In the genomic region with DNA sequence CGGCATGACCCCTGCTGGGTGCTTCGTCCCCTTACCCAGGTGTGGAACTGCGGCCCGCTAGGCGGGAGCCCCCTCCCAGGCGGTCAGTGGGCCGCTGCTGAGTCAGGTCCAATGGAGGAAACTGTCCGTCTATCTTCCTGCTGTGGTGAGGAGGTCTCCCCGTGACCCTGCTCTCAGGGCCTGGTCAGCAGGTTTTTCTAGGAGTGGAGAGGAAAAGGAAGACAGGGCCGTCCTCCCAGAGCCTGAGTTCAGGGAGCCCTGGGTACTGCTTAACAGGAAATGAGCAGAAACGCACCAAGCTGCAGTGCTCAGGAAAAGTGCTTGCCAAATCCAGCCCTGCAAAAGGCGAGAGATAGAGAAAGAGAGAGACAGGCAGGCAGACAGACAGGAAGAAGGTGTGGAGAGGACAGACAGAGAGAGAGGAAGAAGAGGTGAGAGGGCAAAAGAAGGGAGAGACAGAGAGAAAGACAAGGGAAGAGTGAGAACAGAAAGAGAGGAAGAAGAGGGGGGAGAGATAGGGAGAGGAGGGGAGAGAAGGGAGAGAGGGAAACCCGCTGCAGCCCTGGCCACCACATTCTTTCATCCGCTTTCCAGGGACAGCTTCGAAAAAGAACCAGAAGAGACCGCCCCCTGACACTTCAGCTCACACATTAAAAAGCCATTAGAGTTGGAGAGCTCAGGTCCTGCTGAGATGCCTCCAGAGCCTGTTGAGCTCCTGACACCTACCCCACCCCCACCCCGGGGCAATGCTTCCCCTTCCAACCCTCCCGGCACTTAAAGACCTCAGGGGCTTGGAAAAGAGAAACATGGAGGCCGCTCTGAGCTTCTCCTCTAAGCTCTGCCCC, we compare ENCODE assay signal across 8 cellular contexts. TPM values are rescaled to one million over a fixed set of nuclear protein-coding genes. Genes with fewer than 3 reads are reported as not detected.
A peak's percentile ranks its signal among the peaks of the same experiment; 100 is the strongest.
DNase-seq lines count a peak whose midpoint lies in the region; ATAC-seq and TF ChIP-seq lines count a peak whose summit lies in the region.

No MANE protein-coding gene starts in this region.

- peak overlapping the region; percentile 40 for H3K4me2 ChIP-seq in H9 (ENCODE audit: insufficient read depth, insufficient read length, low read length)

- H2BK120ac ChIP-seq in H9 (ENCODE audit: low read depth, low read length, poor library complexity, severe bottlenecking): no peak overlapping the region

- H3K27me3 Mint-ChIP-seq in H9 (ENCODE audit: low read depth): no peaks in the 10 kb centered on the region; the same call in 1 of the 2 replicates
- H3K27me3 Mint-ChIP-seq in activated CD8-positive, alpha-beta T cell treated with anti-CD3 and anti-CD28 coated beads for 36 hours: no peaks in the 10 kb centered on the region

- 0 out of 2 replicates have a peak overlapping the region, but pooled peaks have one; percentile 28 for H3K14ac ChIP-seq in H9 (ENCODE audit: insufficient read depth, low read length)

- H3K9me3 ChIP-seq in H9 (ENCODE audit: control insufficient read depth, low read depth, low read length) (no peaks in the 10 kb centered on the region), left ventricle myocardium inferior (replicated peaks) (no peaks in the 10 kb centered on the region)

- H2BK15ac ChIP-seq in H9 (ENCODE audit: low read depth, low read length): no peak overlapping the region

- H3K27ac ChIP-seq in H9 (ENCODE audit: insufficient read length, low read depth, low read length) (no peak overlapping the region), left ventricle myocardium inferior (replicated peaks) (peak overlapping the region; percentile 86)

- H3K9ac ChIP-seq in H9 (ENCODE audit: extremely low read depth, insufficient read length, low read length): peak overlapping the region; percentile 5

- H3K4me1 ChIP-seq in H9 (ENCODE audit: insufficient read depth, low read length) (no peaks in the 10 kb centered on the region; the same call in 1 of the 2 replicates), left ventricle myocardium inferior (peaks cover 78% of the 10 kb centered on the region)

- no peak overlapping the region for H2BK5ac ChIP-seq in H9 (ENCODE audit: insufficient read length, low read length)

- H3K27ac Mint-ChIP-seq in H9: peak overlapping the region; percentile 87 to 98 (median 93); a peak in 6 of 7 replicates
- H3K27ac Mint-ChIP-seq in activated CD8-positive, alpha-beta T cell treated with anti-CD3 and anti-CD28 coated beads for 36 hours: peak overlapping the region; percentile 88

- no peak overlapping the region for H3K56ac ChIP-seq in H9 (ENCODE audit: insufficient read length, low read depth, low read length)

- peak overlapping the region; percentile 41 for H3K4me3 ChIP-seq in left ventricle myocardium inferior

- H4K5ac ChIP-seq in H9 (ENCODE audit: insufficient read length, low read depth, low read length): no peak overlapping the region

- H3K4me1 Mint-ChIP-seq in H9: peaks cover 39 to 62% of the 10 kb centered on the region in 2 experiments
- peaks cover 43% of the 10 kb centered on the region for H3K4me1 Mint-ChIP-seq in activated CD8-positive, alpha-beta T cell treated with anti-CD3 and anti-CD28 coated beads for 36 hours (ENCODE audit: low read depth)

- H2BK20ac ChIP-seq in H9 (ENCODE audit: low read depth, low read length, poor library complexity, severe bottlenecking): no peak overlapping the region

- H3K79me2 ChIP-seq in H9 (ENCODE audit: insufficient read depth, low read length): peaks cover 17% of the 10 kb centered on the region; the same call in 1 of the 2 replicates

- H2AFZ ChIP-seq in H9 (ENCODE audit: low read length): no peak overlapping the region

- no peak overlapping the region for H3T11ph ChIP-seq in H9 (ENCODE audit: low read length)

- H3K79me1 ChIP-seq in H9 (ENCODE audit: insufficient read depth, low read depth, low read length, poor library complexity, severe bottlenecking): peaks cover 6% of the 10 kb centered on the region

- H3K23ac ChIP-seq in H9 (ENCODE audit: insufficient read length, low read depth, low read length): no peak overlapping the region

- CTCF ChIA-PET in activated CD8-positive, alpha-beta T cell treated with anti-CD3 and anti-CD28 coated beads for 36 hours (lab: Charles Lee): interaction anchor here (1.6 to 2.5 kb wide), 3 partner anchors 11 to 38 kb away, joined by 3 to 13 read pairs (median 6); a partner anchor contains a TSS

- DNase-seq in H9 (peak; percentile 82), left ventricle myocardium inferior (peak; percentile 55), retina (peak; percentile 68), SHP77 (lab: John Stamatoyannopoulos, UW) (no peak), medulla oblongata (ENCODE audit: extremely low spot score) (no peak), HK-2 (ENCODE audit: unreplicated experiment) (no peak)
- no peak for DNase-seq in activated CD8-positive, alpha-beta T cell treated with anti-CD3 and anti-CD28 coated beads for 36 hours

- H3K36me3 ChIP-seq in left ventricle myocardium inferior: peaks cover 13% of the 10 kb centered on the region

- H3K4me3 Mint-ChIP-seq in H9: peak overlapping the region; percentile 57 to 83
- H3K4me3 Mint-ChIP-seq in activated CD8-positive, alpha-beta T cell treated with anti-CD3 and anti-CD28 coated beads for 36 hours: no peak overlapping the region

- peak overlapping the region; percentile 49 for H4K91ac ChIP-seq in H9 (ENCODE audit: insufficient read length, low read depth, low read length)

- no peak for ATAC-seq in activated CD8-positive, alpha-beta T cell treated with anti-CD3 and anti-CD28 coated beads for 36 hours
- ATAC-seq in GM18861 (IDR thresholded peaks at IDR 0.05; ENCODE audit: unreplicated experiment): no peak

- no peak overlapping the region for H2BK12ac ChIP-seq in H9 (ENCODE audit: insufficient read length, low read depth, low read length)

- H4K8ac ChIP-seq in H9 (replicated peaks; ENCODE audit: insufficient read length, low read depth, low read length): no peak overlapping the region

- POLR2A ChIA-PET in activated CD8-positive, alpha-beta T cell treated with anti-CD3 and anti-CD28 coated beads for 36 hours (lab: Charles Lee): interaction anchor here (1.0 to 2.1 kb wide), 2 partner anchors 18 to 46 kb away, joined by 3 to 5 read pairs; no protein-coding TSS in a partner anchor

- peaks cover 3 to 17% (median 11%) of the 10 kb centered on the region in 3 experiments; a peak in 6 of 7 replicates for H3K36me3 Mint-ChIP-seq in H9 (ENCODE audit: insufficient read depth in 1 of 3, low read depth in 3 of 3)
- H3K36me3 Mint-ChIP-seq in activated CD8-positive, alpha-beta T cell treated with anti-CD3 and anti-CD28 coated beads for 36 hours (ENCODE audit: low read depth): peaks cover 17% of the 10 kb centered on the region

- WGBS in H9 (ENCODE audit: extremely low coverage, insufficient read length, low lambda C conversion rate): no CpG with 5 or more reads among the region's 19 CpGs

- intact Hi-C loops in activated CD8-positive, alpha-beta T cell treated with anti-CD3 and anti-CD28 coated beads for 36 hours (cut with micrococcal nuclease): no loop called here
- intact Hi-C loops in left ventricle myocardium inferior (cut with micrococcal nuclease): no loop called here

- TF ChIP-seq CTCF in H9 (conservative IDR thresholded peaks at IDR 0.05) (no peak), left ventricle myocardium inferior (IDR thresholded peaks at IDR 0.05; ENCODE audit: borderline replicate concordance) (no peak)
- TF ChIP-seq CTCF in activated CD8-positive, alpha-beta T cell treated with anti-CD3 and anti-CD28 coated beads for 36 hours (IDR thresholded peaks at IDR 0.05): no peak

- no peaks in the 10 kb centered on the region for H3K23me2 ChIP-seq in H9 (ENCODE audit: insufficient read length, low read depth, low read length, poor library complexity, severe bottlenecking)

- no peaks in the 10 kb centered on the region for H3K9me3 Mint-ChIP-seq in H9
- H3K9me3 Mint-ChIP-seq in activated CD8-positive, alpha-beta T cell treated with anti-CD3 and anti-CD28 coated beads for 36 hours: no peaks in the 10 kb centered on the region

- H3K18ac ChIP-seq in H9 (ENCODE audit: insufficient read length, low read depth, low read length): no peak overlapping the region

- no peaks in the 10 kb centered on the region for H3K27me3 ChIP-seq in H9 (ENCODE audit: insufficient read depth, low read length)
- no peaks in the 10 kb centered on the region for H3K27me3 ChIP-seq in left ventricle myocardium inferior (ENCODE audit: low read depth)

- no peaks in the 10 kb centered on the region for H4K20me1 ChIP-seq in H9 (ENCODE audit: control insufficient read depth, insufficient read depth, insufficient read length)

- no peak overlapping the region; the same call in 1 of the 2 replicates for H3K4ac ChIP-seq in H9 (ENCODE audit: low read depth, low read length)

- H2AK5ac ChIP-seq in H9 (ENCODE audit: insufficient read length, low read length): no peak overlapping the region

RNA-seq across cellular contexts. Expression of a gene that starts 10.1 kb away (rescaled TPM):
- 85.5 TPM in 2 replicates for total RNA-seq in H9 (2021)
- 10 to 100 TPM; 53.1 to 59.2 TPM for total RNA-seq in activated CD8-positive, alpha-beta T cell treated with anti-CD3 and anti-CD28 coated beads for 36 hours
- 18.6 TPM for total RNA-seq in left ventricle myocardium inferior

RNA-seq across cellular contexts. Expression of a gene that starts 12.2 kb away (rescaled TPM):
- 143 and 148 TPM in 2 replicates for total RNA-seq in H9 (2021)
- 10 to 100 TPM; 78.3 to 80.5 TPM for total RNA-seq in activated CD8-positive, alpha-beta T cell treated with anti-CD3 and anti-CD28 coated beads for 36 hours
- total RNA-seq in left ventricle myocardium inferior: 5.1 TPM

RNA-seq across cellular contexts. Expression of a gene that starts 46.9 kb away (rescaled TPM):
- total RNA-seq in H9 (2021): 37.0 and 38.2 TPM in 2 replicates
- 10 to 100 TPM; 15.5 to 16.6 TPM for total RNA-seq in activated CD8-positive, alpha-beta T cell treated with anti-CD3 and anti-CD28 coated beads for 36 hours
- total RNA-seq in left ventricle myocardium inferior: 19.2 TPM

RNA-seq across cellular contexts. Expression of a gene that starts 51.6 kb away (rescaled TPM):
- total RNA-seq in H9 (2021) (19.0 and 20.2 TPM in 2 replicates), left ventricle myocardium inferior (2.6 TPM)
- total RNA-seq in activated CD8-positive, alpha-beta T cell treated with anti-CD3 and anti-CD28 coated beads for 36 hours: 10 to 100 TPM in 1 of 2 experiments, 1 to 10 TPM in 1; 9.6 to 14.6 TPM

Comparison
In these comparisons a context has a peak if more than half of its experiments do, and no peak if none do; other contexts are left out.
1. DNase-seq: peak in H9 (single experiment), left ventricle myocardium inferior (single experiment) and retina (single experiment); none in activated CD8-positive, alpha-beta T cell treated with anti-CD3 and anti-CD28 coated beads for 36 hours (single experiment), SHP77 (0 of 2), medulla oblongata (single experiment) and HK-2 (single experiment).
2. RNA of a gene that starts 12.2 kb away (total RNA-seq): 143 to 148 TPM in H9 and 78.3 to 80.5 TPM in activated CD8-positive, alpha-beta T cell treated with anti-CD3 and anti-CD28 coated beads for 36 hours; 5.1 TPM in left ventricle myocardium inferior (single experiment); every median in the first group is over 10 times any median in the second.